Comparison of ENCODE assay signal across 1 cellular context in the genomic region with DNA sequence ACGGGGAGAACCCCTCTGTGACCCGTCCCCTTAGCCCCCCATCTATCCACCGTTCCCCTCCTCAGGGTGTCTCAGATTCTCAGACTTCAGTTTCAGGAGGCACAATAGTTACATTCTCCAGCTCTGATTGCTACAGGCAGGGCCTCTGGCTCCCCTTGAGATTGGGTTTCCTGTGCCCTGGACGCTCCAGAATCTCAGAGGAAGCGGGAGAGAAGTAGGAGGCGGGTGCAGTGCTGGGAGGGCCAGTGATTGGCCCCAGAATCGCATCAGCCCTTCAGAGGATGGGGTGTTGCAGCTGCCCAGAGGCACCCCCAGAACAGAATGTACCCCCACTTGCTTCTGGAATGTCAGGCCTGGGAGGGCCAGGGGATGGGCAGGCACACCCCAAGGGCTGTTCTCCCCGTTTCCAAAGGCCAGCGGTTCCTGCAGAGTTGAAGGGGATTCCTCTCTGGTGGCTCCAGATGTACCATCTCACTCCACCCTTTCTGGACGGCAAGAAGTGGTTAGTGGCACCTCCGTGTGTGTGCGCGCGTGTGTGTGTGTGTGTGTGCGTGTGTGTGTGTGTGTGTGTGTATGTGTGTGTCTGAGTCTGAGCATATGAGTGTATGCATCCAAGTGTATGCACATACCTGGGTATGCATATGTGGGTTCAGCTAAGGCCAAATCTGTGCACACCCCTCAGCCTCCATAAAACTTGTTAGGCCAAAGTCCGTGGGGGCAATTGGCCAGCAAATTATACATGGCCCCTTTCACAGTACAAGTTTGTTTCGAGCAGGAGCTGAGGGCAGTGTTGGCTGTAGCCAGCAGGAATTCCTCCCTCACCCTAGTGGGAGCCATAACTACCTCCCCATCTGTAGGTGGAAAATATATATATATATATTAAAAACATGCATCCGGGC.
TF ChIP-seq lines count a peak whose summit lies in the region.

No MANE protein-coding gene starts in this region.

TF ChIP-seq in HEK293, 187 proteins besides CTCF, POLR2A, EP300 and RAD21:
- TF ChIP-seq, protein P1, sequence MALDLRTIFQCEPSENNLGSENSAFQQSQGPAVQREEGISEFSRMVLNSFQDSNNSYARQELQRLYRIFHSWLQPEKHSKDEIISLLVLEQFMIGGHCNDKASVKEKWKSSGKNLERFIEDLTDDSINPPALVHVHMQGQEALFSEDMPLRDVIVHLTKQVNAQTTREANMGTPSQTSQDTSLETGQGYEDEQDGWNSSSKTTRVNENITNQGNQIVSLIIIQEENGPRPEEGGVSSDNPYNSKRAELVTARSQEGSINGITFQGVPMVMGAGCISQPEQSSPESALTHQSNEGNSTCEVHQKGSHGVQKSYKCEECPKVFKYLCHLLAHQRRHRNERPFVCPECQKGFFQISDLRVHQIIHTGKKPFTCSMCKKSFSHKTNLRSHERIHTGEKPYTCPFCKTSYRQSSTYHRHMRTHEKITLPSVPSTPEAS (tag by site-specific recombination; IDR thresholded peaks at IDR 0.05), result peak; percentile 96
- no peak for TF ChIP-seq ZNF202 (tag by site-specific recombination; IDR thresholded peaks at IDR 0.05; ENCODE audit: borderline replicate concordance)
TF ChIP-seq in HEK293: peak in this region for 1.
